In genomic region chr12:113907446-113908180, GRCh38 we compare ENCODE assay signal across 1 cellular context.
TF ChIP-seq lines count a peak whose summit lies in the region.

No MANE protein-coding gene starts in this region.

TF ChIP-seq in H1, 55 proteins besides CTCF, POLR2A, EP300 and RAD21 (continued from another document):
- no peak for TF ChIP-seq BACH1 (IDR thresholded peaks at IDR 0.05; ENCODE audit: low read length)
